ENCODE assay signal across 8 cellular contexts in genomic region chr19:17244618-17245534, GRCh38. TPM values are rescaled to one million over a fixed set of nuclear protein-coding genes. Genes with fewer than 3 reads are reported as not detected.
DNase-seq lines count a peak whose midpoint lies in the region; ATAC-seq and TF ChIP-seq lines count a peak whose summit lies in the region.

No MANE protein-coding gene starts in this region.

- H3K4me1 Mint-ChIP-seq in naive thymus-derived CD8-positive, alpha-beta T cell, result peaks cover 4 to 20% (median 9%) of the 10 kb centered on the region in 4 donors

- H3K27me3 Mint-ChIP-seq in naive thymus-derived CD8-positive, alpha-beta T cell, result peaks cover 0 to 4% (median 0%) of the 10 kb centered on the region in 5 donors

- H3K36me3 Mint-ChIP-seq in naive thymus-derived CD8-positive, alpha-beta T cell, result no peaks in the 10 kb centered on the region

- H3K9me3 Mint-ChIP-seq in naive thymus-derived CD8-positive, alpha-beta T cell, result no peaks in the 10 kb centered on the region

- H3K27me3 ChIP-seq in dorsolateral prefrontal cortex, result no peaks in the 10 kb centered on the region

- ATAC-seq in naive thymus-derived CD8-positive, alpha-beta T cell, result peak; percentile 33 to 39
- ATAC-seq in left lobe of liver, result no peak

- intact Hi-C loops in dorsolateral prefrontal cortex (cut with DNase I), result loop anchor here in 1 of 2 donors (2.0 kb wide), 1 partner anchor 18 kb away; the partner anchor contains the start of gene OCEL1

- peak; percentile 13 for DNase-seq in NCI-H748 (lab: John Stamatoyannopoulos, UW; ENCODE audit: unreplicated experiment)
- DNase-seq in NCI-H748 treated with DMSO at 0.1 percent for 48 hours (lab: John Stamatoyannopoulos, UW), result no peak
- DNase-seq in NCI-H1105 (lab: John Stamatoyannopoulos, UW), result peak; percentile 9
- peak in 1 of 10 donors; percentile 56 for DNase-seq in dorsolateral prefrontal cortex
- DNase-seq in naive thymus-derived CD8-positive, alpha-beta T cell, result peak in 2 of 10 donors; percentile 30 to 37
- DNase-seq in NCI-H187 treated with DMSO at 0.1 percent for 48 hours (lab: John Stamatoyannopoulos, UW), result no peak
- no peak for DNase-seq in NK-92 treated with Interleukin-12 subunit alpha and Interleukin-12 subunit beta, amount 100 ng/mL, for 24 hours (lab: John Stamatoyannopoulos, UW)
- no peak for DNase-seq in left lobe of liver (ENCODE audit: low spot score)

- peak overlapping the region in 9 of 10 donors; percentile 33 to 78 (median 60) for H3K4me3 Mint-ChIP-seq in naive thymus-derived CD8-positive, alpha-beta T cell

- POLR2A ChIA-PET in naive thymus-derived CD8-positive, alpha-beta T cell (lab: Charles Lee), result interaction anchor here (0.6 to 2.6 kb wide), 2 partner anchors 10 to 30 kb away, joined by 3 to 9 read pairs; partner anchors contain the start of gene USE1

- H3K27ac Mint-ChIP-seq in naive thymus-derived CD8-positive, alpha-beta T cell, result no peak overlapping the region

- no peak for TF ChIP-seq CTCF in dorsolateral prefrontal cortex (IDR thresholded peaks at IDR 0.05 in 54 of 56, conservative IDR thresholded peaks at IDR 0.05 in 2 of 56; ENCODE audit: low read depth in 1 of 56, partially characterized antibody in 56 of 56)

- H3K27ac ChIP-seq in dorsolateral prefrontal cortex, result peak overlapping the region in 50 of 59 donors; percentile 6 to 85 (median 66)

- H3K4me3 ChIP-seq in dorsolateral prefrontal cortex, result peak overlapping the region; percentile 54 to 82 (median 71)

RNA-seq across cellular contexts. Expression of gene NR2F6, which starts 0.8 kb away (rescaled TPM):
- total RNA-seq in dorsolateral prefrontal cortex, result 10 to 100 TPM; 15.4 to 52.5 (median 27.8) TPM
- 1 to 10 TPM; 1.1 to 1.6 TPM for total RNA-seq in naive thymus-derived CD8-positive, alpha-beta T cell
- polyA plus RNA-seq in naive thymus-derived CD8-positive, alpha-beta T cell, result 1 to 10 TPM in 2 of 3 donors, under 1 TPM in 1; 0.93 to 1.5 (median 1.3) TPM
- 126 TPM for total RNA-seq in left lobe of liver

RNA-seq across cellular contexts. Expression of gene OCEL1, which starts 18.9 kb away (rescaled TPM):
- total RNA-seq in dorsolateral prefrontal cortex, result 10 to 100 TPM; 11.1 to 42.0 (median 24.9) TPM
- total RNA-seq in naive thymus-derived CD8-positive, alpha-beta T cell, result 10 to 100 TPM; 38.9 to 42.3 TPM
- polyA plus RNA-seq in naive thymus-derived CD8-positive, alpha-beta T cell, result 10 to 100 TPM; 21.9 to 52.4 (median 40.1) TPM
- 63.0 TPM for total RNA-seq in left lobe of liver

RNA-seq across cellular contexts. Expression of gene USHBP1, which starts 19.7 kb away (rescaled TPM):
- total RNA-seq in dorsolateral prefrontal cortex (10 to 100 TPM in 1 of 120 experiments, 1 to 10 TPM in 117, under 1 TPM in 2; 0.90 to 10.9 (median 3.4) TPM), left lobe of liver (1.6 TPM)
- total RNA-seq in naive thymus-derived CD8-positive, alpha-beta T cell, result not detected
- not detected for polyA plus RNA-seq in naive thymus-derived CD8-positive, alpha-beta T cell

RNA-seq across cellular contexts. Expression of gene BABAM1, which starts 22.4 kb away (rescaled TPM):
- total RNA-seq in dorsolateral prefrontal cortex (100 to 1,000 TPM in 110 of 120 experiments, 10 to 100 TPM in 10; 78.2 to 165 (median 122) TPM), left lobe of liver (41.0 TPM)
- total RNA-seq in naive thymus-derived CD8-positive, alpha-beta T cell, result 100 to 1,000 TPM; 104 to 105 TPM
- 100 to 1,000 TPM; 102 to 106 (median 106) TPM for polyA plus RNA-seq in naive thymus-derived CD8-positive, alpha-beta T cell

RNA-seq across cellular contexts. Expression of gene USE1, which starts 29.7 kb away (rescaled TPM):
- total RNA-seq in dorsolateral prefrontal cortex (10 to 100 TPM; 27.0 to 54.1 (median 39.3) TPM), left lobe of liver (19.9 TPM)
- total RNA-seq in naive thymus-derived CD8-positive, alpha-beta T cell, result 10 to 100 TPM; 49.7 to 56.7 TPM
- polyA plus RNA-seq in naive thymus-derived CD8-positive, alpha-beta T cell, result 10 to 100 TPM; 50.4 to 69.0 (median 57.0) TPM

Comparison
In these comparisons a context has a peak if more than half of its experiments do, and no peak if none do; other contexts are left out.
1. DNase-seq: peak in NCI-H748 (single experiment) and NCI-H1105 (single experiment); none in NCI-H748 treated with DMSO at 0.1 percent for 48 hours (single experiment), NCI-H187 treated with DMSO at 0.1 percent for 48 hours (single experiment), NK-92 treated with Interleukin-12 subunit alpha and Interleukin-12 subunit beta, amount 100 ng/mL, for 24 hours (single experiment) and left lobe of liver (single experiment).
2. RNA of gene NR2F6, which starts 0.8 kb away (total RNA-seq): 126 TPM in left lobe of liver (single experiment) and 15.4 to 52.5 TPM in dorsolateral prefrontal cortex; 1.1 to 1.6 TPM in naive thymus-derived CD8-positive, alpha-beta T cell; every median in the first group is over 4 times any median in the second.